ENCODE assay signal across 23 cellular contexts in the genomic region with DNA sequence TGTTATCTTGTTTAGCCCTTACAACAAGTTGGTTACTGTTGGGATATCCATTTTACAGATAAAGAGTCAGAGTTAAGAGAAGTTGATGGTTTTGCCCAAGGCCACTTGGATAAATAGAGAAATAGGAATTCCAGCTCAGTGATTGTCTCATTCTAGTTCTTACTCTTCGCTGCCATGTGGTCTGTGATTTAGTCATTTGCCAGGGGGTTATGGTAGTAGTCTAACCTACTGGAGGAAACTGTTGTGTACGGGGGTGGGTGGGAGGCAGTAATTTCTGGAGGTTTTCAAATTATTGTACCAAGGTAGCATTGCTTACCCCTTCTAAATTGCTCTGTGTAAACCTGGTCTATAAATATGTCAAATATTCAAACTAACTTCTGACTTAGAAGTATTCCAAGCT.
A peak's percentile ranks its signal among the peaks of the same experiment; 100 is the strongest.
DNase-seq lines count a peak whose midpoint lies in the region; ATAC-seq and TF ChIP-seq lines count a peak whose summit lies in the region.
"Had no signal": no experiment of that assay in that cellular context is flagged by ENCODE, and none has a peak within 500 bp of the region (broad histone marks: within the 10 kb centered on the region; RNA-seq: fewer than 3 reads in every experiment).

No MANE protein-coding gene starts in this region.

- no peaks in the 10 kb centered on the region for H3K36me3 Mint-ChIP-seq in activated CD8-positive, alpha-beta T cell treated with anti-CD3 and anti-CD28 coated beads for 36 hours (ENCODE audit: low read depth)
- H3K36me3 Mint-ChIP-seq: naive thymus-derived CD8-positive, alpha-beta T cell had no signal

- H3K4me3 Mint-ChIP-seq in activated CD8-positive, alpha-beta T cell treated with anti-CD3 and anti-CD28 coated beads for 36 hours, result no peak overlapping the region
- H3K4me3 Mint-ChIP-seq: naive thymus-derived CD8-positive, alpha-beta T cell had no signal

- intact Hi-C loops in activated CD8-positive, alpha-beta T cell treated with anti-CD3 and anti-CD28 coated beads for 36 hours (cut with micrococcal nuclease), result no loop called here

- DNase-seq in activated CD8-positive, alpha-beta T cell treated with anti-CD3 and anti-CD28 coated beads for 36 hours, result no peak
- no peak for DNase-seq in stimulated activated CD4-positive, alpha-beta T cell treated with anti-CD3 and anti-CD28 coated beads, Interleukin-4, amount 100 ng/mL, for 4 hours
- DNase-seq in cerebellar cortex (ENCODE audit: low spot score), result no peak
- no peak for DNase-seq in activated effector memory CD4-positive, alpha-beta T cell treated with Interleukin-2 at 50 U/mL for 16 hours
- DNase-seq: 8988T; activated CD8-positive, alpha-beta memory T cell treated with anti-CD3 and anti-CD28 coated beads, Interleukin-2, amount 50 U/mL, for 48 hours; AML-193; colonic mucosa; DMS79; glutamatergic neuron; KBM-7; left cardiac atrium; mesenchymal stem cell; naive thymus-derived CD8-positive, alpha-beta T cell; NCI-H1694 treated with DMSO at 0.1 percent for 48 hours; NCI-H2227 treated with DMSO at 0.1 percent for 48 hours; PC-9; SIG-M5; spleen had no signal

- H3K9me3 Mint-ChIP-seq in activated CD8-positive, alpha-beta T cell treated with anti-CD3 and anti-CD28 coated beads for 36 hours, result no peaks in the 10 kb centered on the region

- no peak for TF ChIP-seq CTCF in activated CD8-positive, alpha-beta T cell treated with anti-CD3 and anti-CD28 coated beads for 36 hours (IDR thresholded peaks at IDR 0.05)

- ATAC-seq in GM18505 (IDR thresholded peaks at IDR 0.05; ENCODE audit: unreplicated experiment) (peak; percentile 76), GM21381 (IDR thresholded peaks at IDR 0.05; ENCODE audit: unreplicated experiment) (peak; percentile 52), HG02852 (IDR thresholded peaks at IDR 0.05; ENCODE audit: unreplicated experiment) (peak; percentile 71), HG03457 (IDR thresholded peaks at IDR 0.05; ENCODE audit: unreplicated experiment) (peak; percentile 61)
- no peak for ATAC-seq in activated CD8-positive, alpha-beta T cell treated with anti-CD3 and anti-CD28 coated beads for 36 hours
- ATAC-seq: left cardiac atrium; naive thymus-derived CD8-positive, alpha-beta T cell had no signal

- no peaks in the 10 kb centered on the region for H3K4me1 Mint-ChIP-seq in activated CD8-positive, alpha-beta T cell treated with anti-CD3 and anti-CD28 coated beads for 36 hours (ENCODE audit: low read depth)
- H3K4me1 Mint-ChIP-seq: naive thymus-derived CD8-positive, alpha-beta T cell had no signal

- no peak for TF ChIP-seq POLR2A in GM18505 (IDR thresholded peaks at IDR 0.05; ENCODE audit: borderline replicate concordance, extremely low read depth, insufficient read depth, insufficient read length)

- H3K27ac Mint-ChIP-seq in activated CD8-positive, alpha-beta T cell treated with anti-CD3 and anti-CD28 coated beads for 36 hours, result no peak overlapping the region
- H3K27ac Mint-ChIP-seq: naive thymus-derived CD8-positive, alpha-beta T cell had no signal

- POLR2A ChIA-PET in activated CD8-positive, alpha-beta T cell treated with anti-CD3 and anti-CD28 coated beads for 36 hours (lab: Charles Lee), result no interaction called here

- no peaks in the 10 kb centered on the region for H3K27me3 Mint-ChIP-seq in activated CD8-positive, alpha-beta T cell treated with anti-CD3 and anti-CD28 coated beads for 36 hours

- CTCF ChIA-PET in activated CD8-positive, alpha-beta T cell treated with anti-CD3 and anti-CD28 coated beads for 36 hours (lab: Charles Lee), result no interaction called here
